9 cellular contexts compared by ENCODE assay signal in the genomic region with DNA sequence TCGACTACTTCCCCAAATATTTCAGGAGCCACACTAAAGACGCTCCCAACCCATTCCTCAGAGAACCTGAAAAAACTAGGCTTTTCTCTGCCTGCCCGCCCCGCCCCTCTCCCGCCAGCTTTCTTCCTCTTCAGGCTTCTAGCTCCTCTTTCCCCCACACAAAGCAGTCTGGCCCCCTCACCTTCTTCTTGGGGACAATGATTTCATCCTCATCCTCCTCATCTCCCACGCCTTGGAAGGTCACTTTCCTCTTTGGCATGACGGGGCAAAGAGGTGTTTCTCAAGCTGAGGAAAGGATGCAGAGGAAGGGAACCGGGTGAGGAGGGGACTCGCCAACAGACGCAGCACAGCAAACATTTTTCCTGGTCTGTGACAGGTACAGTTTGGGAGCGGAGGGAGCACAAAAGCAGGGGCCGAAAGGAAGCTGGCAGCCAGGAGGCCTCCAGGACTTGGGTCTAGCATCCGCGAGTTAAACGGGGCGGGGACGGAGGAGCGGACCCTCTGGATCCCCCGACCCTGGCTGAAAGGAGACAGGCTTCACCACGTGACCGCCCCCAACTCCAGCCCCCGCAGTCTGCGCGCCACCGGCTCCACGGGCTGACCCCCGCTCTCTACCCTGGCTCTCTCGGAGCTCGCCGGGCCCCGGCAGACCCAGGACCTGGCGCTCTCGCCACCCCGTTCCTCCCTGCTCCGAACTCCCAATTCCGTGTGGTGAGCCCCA. TPM values are rescaled to one million over a fixed set of nuclear protein-coding genes. Genes with fewer than 3 reads are reported as not detected.
DNase-seq lines count a peak whose midpoint lies in the region; ATAC-seq and FAIRE-seq lines count a peak whose summit lies in the region.
"Had no signal": no experiment of that assay in that cellular context is flagged by ENCODE, and none has a peak within 500 bp of the region (broad histone marks: within the 10 kb centered on the region; RNA-seq: fewer than 3 reads in every experiment).

No MANE protein-coding gene starts in this region.

- POLR2A ChIA-PET in activated CD8-positive, alpha-beta T cell treated with anti-CD3 and anti-CD28 coated beads, Interleukin-2, amount 10 ng/mL, durations not matched to agents 7 days and 5 days (lab: Charles Lee), result interaction anchor here (0.6 to 2.0 kb wide), 9 partner anchors 11 to 289 kb away, joined by 3 to 7 read pairs (median 4); a partner anchor contains a TSS

- H3K27ac Mint-ChIP-seq in activated CD8-positive, alpha-beta T cell treated with anti-CD3 and anti-CD28 coated beads, Interleukin-2, amount 10 ng/mL, durations not matched to agents 7 days and 5 days, result peak overlapping the region; percentile 89

- FAIRE-seq in RCC 7860 (lab: Jason Lieb, UNC), result no peak

- no peaks in the 10 kb centered on the region for H3K27me3 Mint-ChIP-seq in activated CD8-positive, alpha-beta T cell treated with anti-CD3 and anti-CD28 coated beads, Interleukin-2, amount 10 ng/mL, durations not matched to agents 7 days and 5 days (ENCODE audit: low read depth)

- H3K4me1 Mint-ChIP-seq in activated CD8-positive, alpha-beta T cell treated with anti-CD3 and anti-CD28 coated beads, Interleukin-2, amount 10 ng/mL, durations not matched to agents 7 days and 5 days (ENCODE audit: low read depth), result peaks cover 67% of the 10 kb centered on the region

- intact Hi-C loops in left ventricle myocardium superior (cut with micrococcal nuclease), result no loop called here

- peak overlapping the region; percentile 88 for H3K4me3 ChIP-seq in GM08714 (ENCODE audit: low read length)
- H3K4me3 ChIP-seq in skeletal muscle cell (ENCODE audit: low read depth, low read length), result peak overlapping the region; percentile 82

- peak overlapping the region; percentile 95 for H3K4me3 Mint-ChIP-seq in activated CD8-positive, alpha-beta T cell treated with anti-CD3 and anti-CD28 coated beads, Interleukin-2, amount 10 ng/mL, durations not matched to agents 7 days and 5 days

- no peak for DNase-seq in activated CD8-positive, alpha-beta T cell treated with anti-CD3 and anti-CD28 coated beads, Interleukin-2, amount 10 ng/mL, durations not matched to agents 7 days and 5 days
- DNase-seq in left ventricle myocardium superior, result no peak
- DNase-seq in skeletal muscle cell (ENCODE audit: low read depth), result no peak
- no peak for DNase-seq in RCC 7860 (ENCODE audit: low spot score)
- no peak for DNase-seq in activated CD8-positive, alpha-beta memory T cell treated with anti-CD3 and anti-CD28 coated beads, Interleukin-2, amount 50 U/mL, for 48 hours

- CTCF ChIA-PET in activated CD8-positive, alpha-beta T cell treated with anti-CD3 and anti-CD28 coated beads, Interleukin-2, amount 10 ng/mL, durations not matched to agents 7 days and 5 days (lab: Charles Lee), result interaction anchor here (1.4 to 3.3 kb wide), 4 partner anchors 10 to 75 kb away, joined by 3 to 14 read pairs (median 6); a partner anchor contains a TSS

- peak; percentile 2 for ATAC-seq in HG02852 (IDR thresholded peaks at IDR 0.05; ENCODE audit: unreplicated experiment)
- ATAC-seq in activated CD8-positive, alpha-beta T cell treated with anti-CD3 and anti-CD28 coated beads, Interleukin-2, amount 10 ng/mL, durations not matched to agents 7 days and 5 days, result peak; percentile 59
- peak; percentile 11 for ATAC-seq in left ventricle myocardium superior
- no peak for ATAC-seq in HG03520 (IDR thresholded peaks at IDR 0.05; ENCODE audit: unreplicated experiment)

- peaks cover 69% of the 10 kb centered on the region for H3K36me3 Mint-ChIP-seq in activated CD8-positive, alpha-beta T cell treated with anti-CD3 and anti-CD28 coated beads, Interleukin-2, amount 10 ng/mL, durations not matched to agents 7 days and 5 days (ENCODE audit: low read depth)

- H3K9me3 Mint-ChIP-seq in activated CD8-positive, alpha-beta T cell treated with anti-CD3 and anti-CD28 coated beads, Interleukin-2, amount 10 ng/mL, durations not matched to agents 7 days and 5 days (ENCODE audit: insufficient read depth), result no peaks in the 10 kb centered on the region

RNA-seq across cellular contexts. Expression of a gene that starts 0.5 kb away (rescaled TPM):
- total RNA-seq in activated CD8-positive, alpha-beta T cell treated with anti-CD3 and anti-CD28 coated beads, Interleukin-2, amount 10 ng/mL, durations not matched to agents 7 days and 5 days, result 10 to 100 TPM; 62.7 to 67.5 TPM
- 29.3 TPM for total RNA-seq in left ventricle myocardium superior

RNA-seq across cellular contexts. Expression of a gene that starts 15.7 kb away (rescaled TPM):
- total RNA-seq in activated CD8-positive, alpha-beta T cell treated with anti-CD3 and anti-CD28 coated beads, Interleukin-2, amount 10 ng/mL, durations not matched to agents 7 days and 5 days, result 10 to 100 TPM; 75.4 to 75.7 TPM
- total RNA-seq in left ventricle myocardium superior, result 26.4 TPM

RNA-seq across cellular contexts. Expression of a gene that starts 20.0 kb away (rescaled TPM):
- 1 to 10 TPM in 1 of 2 experiments, not detected in 1; 1.3 TPM for total RNA-seq in activated CD8-positive, alpha-beta T cell treated with anti-CD3 and anti-CD28 coated beads, Interleukin-2, amount 10 ng/mL, durations not matched to agents 7 days and 5 days
- not detected for total RNA-seq in left ventricle myocardium superior
- total RNA-seq: T-helper 2 cell treated with Interferon-gamma antibody and Interleukin-4, amounts not matched to agents 100 ng/mL and 5 ng/mL, for 36 hours had no signal

RNA-seq across cellular contexts. Expression of a gene that starts 27.8 kb away (rescaled TPM):
- total RNA-seq in activated CD8-positive, alpha-beta T cell treated with anti-CD3 and anti-CD28 coated beads, Interleukin-2, amount 10 ng/mL, durations not matched to agents 7 days and 5 days, result 100 to 1,000 TPM; 321 to 342 TPM
- 2.5 TPM for total RNA-seq in left ventricle myocardium superior

RNA-seq across cellular contexts. Expression of a gene that starts 40.6 kb away (rescaled TPM):
- 10 to 100 TPM; 13.5 to 13.8 TPM for total RNA-seq in activated CD8-positive, alpha-beta T cell treated with anti-CD3 and anti-CD28 coated beads, Interleukin-2, amount 10 ng/mL, durations not matched to agents 7 days and 5 days
- total RNA-seq in left ventricle myocardium superior, result 5.2 TPM
